8 cellular contexts compared by ENCODE assay signal in the genomic region with DNA sequence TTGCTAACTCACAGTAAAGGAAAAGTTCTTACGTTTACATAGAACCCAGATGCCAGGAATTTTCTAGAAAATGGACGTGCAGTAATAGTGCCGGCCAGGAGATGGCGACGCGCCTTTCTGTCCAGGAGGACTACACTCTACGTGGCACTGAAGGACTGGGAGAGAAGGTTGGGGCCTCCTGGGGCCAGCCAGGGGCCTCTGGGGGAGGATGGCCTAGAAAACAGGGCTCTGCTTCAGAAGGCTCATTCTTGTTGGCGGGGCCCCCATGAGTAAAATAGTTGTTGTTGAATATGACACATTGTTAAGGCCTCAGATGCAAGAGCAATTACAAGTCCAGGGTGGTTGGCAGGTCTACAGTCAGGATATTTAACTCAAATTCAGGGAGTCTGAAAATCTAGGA.
A peak's percentile ranks its signal among the peaks of the same experiment; 100 is the strongest.
DNase-seq lines count a peak whose midpoint lies in the region; ATAC-seq and TF ChIP-seq lines count a peak whose summit lies in the region.

No MANE protein-coding gene starts in this region.

- TF ChIP-seq POLR2A in sigmoid colon (IDR thresholded peaks at IDR 0.05): no peak

- H3K9me3 Mint-ChIP-seq in activated naive CD4-positive, alpha-beta T cell treated with anti-CD3 and anti-CD28 coated beads, Interleukin-2, amount 50 U/mL, for 24 hours: no peaks in the 10 kb centered on the region

- H3K9me3 ChIP-seq in cardiac muscle cell (ENCODE audit: low read depth) (no peaks in the 10 kb centered on the region), sigmoid colon (no peaks in the 10 kb centered on the region)

- DNase-seq in GM10266 (ENCODE audit: extremely low spot score) (peak; percentile 58), RPMI7951 (ENCODE audit: low read depth) (peak; percentile 72), cardiac muscle cell (ENCODE audit: low read depth in 1 of 2, low spot score in 1 of 2) (peak; percentile 58 to 87), sigmoid colon (no peak)

- TF ChIP-seq EP300 in sigmoid colon (IDR thresholded peaks at IDR 0.05): no peak

- intact Hi-C loops in sigmoid colon (cut with DNase I): loop anchor here (5.0 kb wide), 1 partner anchor 190 kb away; the partner anchor contains the start of gene FUT8

- H3K27me3 ChIP-seq in cardiac muscle cell: no peaks in the 10 kb centered on the region
- no peaks in the 10 kb centered on the region for H3K27me3 ChIP-seq in sigmoid colon

- H3K4me3 ChIP-seq in cardiac muscle cell (no peak overlapping the region), sigmoid colon (no peak overlapping the region)

- H3K27me3 Mint-ChIP-seq in activated naive CD4-positive, alpha-beta T cell treated with anti-CD3 and anti-CD28 coated beads, Interleukin-2, amount 50 U/mL, for 24 hours: no peaks in the 10 kb centered on the region

- TF ChIP-seq CTCF in GM10266 (IDR thresholded peaks at IDR 0.05; ENCODE audit: control insufficient read depth, insufficient read depth, low read depth, missing control alignments): peak; percentile 87
- peak; percentile 94 for TF ChIP-seq CTCF in cardiac muscle cell (IDR thresholded peaks at IDR 0.05; ENCODE audit: low read depth, low read length)
- peak in 3 of 4 experiments; percentile 52 to 62 (median 53) for TF ChIP-seq CTCF in sigmoid colon (IDR thresholded peaks at IDR 0.05)

- H3K36me3 ChIP-seq in cardiac muscle cell (no peaks in the 10 kb centered on the region), sigmoid colon (no peaks in the 10 kb centered on the region)

- WGBS in sigmoid colon, 2 donors: 15 to 31% methylated on average over 8 of the region's 8 CpGs

- peak overlapping the region; percentile 33 for H3K4me3 Mint-ChIP-seq in activated naive CD4-positive, alpha-beta T cell treated with anti-CD3 and anti-CD28 coated beads, Interleukin-2, amount 50 U/mL, for 24 hours

- peaks cover 4% of the 10 kb centered on the region for H3K4me1 ChIP-seq in cardiac muscle cell (ENCODE audit: low read depth)
- H3K4me1 ChIP-seq in sigmoid colon: no peaks in the 10 kb centered on the region

- H3K4me1 Mint-ChIP-seq in activated naive CD4-positive, alpha-beta T cell treated with anti-CD3 and anti-CD28 coated beads, Interleukin-2, amount 50 U/mL, for 24 hours: peaks cover 44% of the 10 kb centered on the region

- ATAC-seq in HG03103 (IDR thresholded peaks at IDR 0.05; ENCODE audit: low read depth, unreplicated experiment): peak; percentile 59
- ATAC-seq in GM18907 (IDR thresholded peaks at IDR 0.05; ENCODE audit: unreplicated experiment): no peak
- no peak for ATAC-seq in HG03108 (IDR thresholded peaks at IDR 0.05; ENCODE audit: unreplicated experiment)

- peak overlapping the region; percentile 30 for H3K27ac Mint-ChIP-seq in activated naive CD4-positive, alpha-beta T cell treated with anti-CD3 and anti-CD28 coated beads, Interleukin-2, amount 50 U/mL, for 24 hours

- no peak overlapping the region for H3K27ac ChIP-seq in cardiac muscle cell
- H3K27ac ChIP-seq in sigmoid colon: no peak overlapping the region

- H3K36me3 Mint-ChIP-seq in activated naive CD4-positive, alpha-beta T cell treated with anti-CD3 and anti-CD28 coated beads, Interleukin-2, amount 50 U/mL, for 24 hours: no peaks in the 10 kb centered on the region
